In genomic region chr7:94355389-94355788, GRCh38 we compare ENCODE assay signal across 1 cellular context.
TF ChIP-seq lines count a peak whose summit lies in the region.

No MANE protein-coding gene starts in this region.

TF ChIP-seq in IMR-90, 13 proteins besides CTCF, POLR2A, EP300 and RAD21:
- no peak for TF ChIP-seq NFE2L2 (IDR thresholded peaks at IDR 0.05; ENCODE audit: low read depth, low read length)
- no peak for TF ChIP-seq ELK1 (IDR thresholded peaks at IDR 0.05; ENCODE audit: borderline replicate concordance, low read depth, low read length)
- TF ChIP-seq USF2 (IDR thresholded peaks at IDR 0.05; ENCODE audit: low read depth, low read length) = no peak
- no peak for TF ChIP-seq FOS (IDR thresholded peaks at IDR 0.05; ENCODE audit: low read depth, low read length)
- no peak for TF ChIP-seq MAFK (IDR thresholded peaks at IDR 0.05; ENCODE audit: low read depth, low read length)
- TF ChIP-seq CHD1 (IDR thresholded peaks at IDR 0.05; ENCODE audit: low read depth, low read length) = no peak
- no peak for TF ChIP-seq RCOR1 (IDR thresholded peaks at IDR 0.05; ENCODE audit: insufficient replicate concordance, low read length)
- TF ChIP-seq BHLHE40 (IDR thresholded peaks at IDR 0.05; ENCODE audit: low read depth, low read length) = no peak
